Comparison of ENCODE assay signal across 18 cellular contexts in genomic region chr17:75503976-75504346, GRCh38. TPM values are rescaled to one million over a fixed set of nuclear protein-coding genes. Genes with fewer than 3 reads are reported as not detected.
DNase-seq lines count a peak whose midpoint lies in the region; ATAC-seq and TF ChIP-seq lines count a peak whose summit lies in the region.
"Had no signal": no experiment of that assay in that cellular context is flagged by ENCODE, and none has a peak within 500 bp of the region (broad histone marks: within the 10 kb centered on the region; RNA-seq: fewer than 3 reads in every experiment).

No MANE protein-coding gene starts in this region.

- H3K4me2 ChIP-seq in BLaER1: peak overlapping the region; percentile 73
- H3K4me2 ChIP-seq: A549 had no signal

- WGBS in sigmoid colon, 2 donors: 68 to 78% methylated on average over 13 of the region's 13 CpGs

- no peaks in the 10 kb centered on the region for H3K27me3 Mint-ChIP-seq in natural killer cell (ENCODE audit: low read depth in 2 of 2)
- H3K27me3 Mint-ChIP-seq: activated CD4-positive, alpha-beta T cell treated with anti-CD3 and anti-CD28 coated beads, Interleukin-2, amount 10 ng/mL, durations not matched to agents 7 days and 5 days; activated naive CD4-positive, alpha-beta T cell treated with anti-CD3 and anti-CD28 coated beads, Interleukin-2, amount 50 U/mL, for 24 hours; stimulated activated naive CD8-positive, alpha-beta T cell treated with anti-CD3 and anti-CD28 coated beads, Interleukin-15, Interleukin-2, amounts not matched to agents 100 ng/mL and 50 ng/mL, for 24 hours had no signal

- peaks cover 94% of the 10 kb centered on the region for H3K36me3 ChIP-seq in BLaER1
- peaks cover 0 to 64% (median 36%) of the 10 kb centered on the region in 4 donors for H3K36me3 ChIP-seq in sigmoid colon

- peak overlapping the region; percentile 28 for H3K4me3 Mint-ChIP-seq in natural killer cell
- H3K4me3 Mint-ChIP-seq: activated CD4-positive, alpha-beta T cell treated with anti-CD3 and anti-CD28 coated beads, Interleukin-2, amount 10 ng/mL, durations not matched to agents 7 days and 5 days; activated naive CD4-positive, alpha-beta T cell treated with anti-CD3 and anti-CD28 coated beads, Interleukin-2, amount 50 U/mL, for 24 hours; stimulated activated naive CD8-positive, alpha-beta T cell treated with anti-CD3 and anti-CD28 coated beads, Interleukin-15, Interleukin-2, amounts not matched to agents 100 ng/mL and 50 ng/mL, for 24 hours had no signal

- H3K27ac ChIP-seq in BLaER1: peak overlapping the region; percentile 44; the same call in 1 of the 2 replicates
- H3K27ac ChIP-seq in cingulate gyrus (ENCODE audit: low read depth, low read length): peak overlapping the region; percentile 19
- H3K27ac ChIP-seq in sigmoid colon: no peak overlapping the region
- H3K27ac ChIP-seq: A549, neutrophil, SJCRH30, thyroid gland had no signal

- peaks cover 97% of the 10 kb centered on the region for H3K4me1 ChIP-seq in BLaER1
- H3K4me1 ChIP-seq in sigmoid colon: peaks cover 0 to 45% (median 30%) of the 10 kb centered on the region in 4 donors
- H3K4me1 ChIP-seq: SJCRH30 had no signal

- no peak overlapping the region for H3K4me3 ChIP-seq in BLaER1
- H3K4me3 ChIP-seq in sigmoid colon: no peak overlapping the region
- H3K4me3 ChIP-seq: A549, coronary artery, SJCRH30, thyroid gland had no signal

- TF ChIP-seq POLR2A in sigmoid colon (IDR thresholded peaks at IDR 0.05): no peak

- H3K27ac Mint-ChIP-seq in natural killer cell: no peak overlapping the region
- H3K27ac Mint-ChIP-seq: activated CD4-positive, alpha-beta T cell treated with anti-CD3 and anti-CD28 coated beads, Interleukin-2, amount 10 ng/mL, durations not matched to agents 7 days and 5 days; activated naive CD4-positive, alpha-beta T cell treated with anti-CD3 and anti-CD28 coated beads, Interleukin-2, amount 50 U/mL, for 24 hours; stimulated activated naive CD8-positive, alpha-beta T cell treated with anti-CD3 and anti-CD28 coated beads, Interleukin-15, Interleukin-2, amounts not matched to agents 100 ng/mL and 50 ng/mL, for 24 hours had no signal

- ATAC-seq in natural killer cell (peak; percentile 64 to 89 (median 86)), HG02870 (IDR thresholded peaks at IDR 0.05; ENCODE audit: unreplicated experiment) (no peak)
- ATAC-seq: sciatic nerve had no signal

- TF ChIP-seq CTCF in natural killer cell (IDR thresholded peaks at IDR 0.05) (no peak), sigmoid colon (IDR thresholded peaks at IDR 0.05) (no peak)

- no peak for DNase-seq in natural killer cell
- DNase-seq in KBM-7: no peak
- no peak for DNase-seq in sigmoid colon
- DNase-seq: NCI-H1436 treated with DMSO at 0.1 percent for 48 hours, NCI-H2107, T1000 had no signal

- intact Hi-C loops in natural killer cell (cut with micrococcal nuclease): no loop called here
- intact Hi-C loops in sigmoid colon (cut with DNase I): no loop called here

- H3K9me3 ChIP-seq in BLaER1 (no peaks in the 10 kb centered on the region), sigmoid colon (no peaks in the 10 kb centered on the region)
- H3K9me3 ChIP-seq: A549, neutrophil, SJCRH30, thyroid gland had no signal

- no peaks in the 10 kb centered on the region for H3K9me3 Mint-ChIP-seq in natural killer cell
- H3K9me3 Mint-ChIP-seq: activated CD4-positive, alpha-beta T cell treated with anti-CD3 and anti-CD28 coated beads, Interleukin-2, amount 10 ng/mL, durations not matched to agents 7 days and 5 days; activated naive CD4-positive, alpha-beta T cell treated with anti-CD3 and anti-CD28 coated beads, Interleukin-2, amount 50 U/mL, for 24 hours; stimulated activated naive CD8-positive, alpha-beta T cell treated with anti-CD3 and anti-CD28 coated beads, Interleukin-15, Interleukin-2, amounts not matched to agents 100 ng/mL and 50 ng/mL, for 24 hours had no signal

- H3K9ac ChIP-seq in BLaER1: no peak overlapping the region

- H4K20me1 ChIP-seq in BLaER1: peaks cover 30% of the 10 kb centered on the region

- in situ Hi-C loops in KBM-7 (cut with MboI; ENCODE audit: low pct_unique_long_range_greater_than_20kb, low sequenced_read_pairs): no loop called here

- H3K4me1 Mint-ChIP-seq in natural killer cell: peaks cover 0 to 9% of the 10 kb centered on the region in 2 donors
- H3K4me1 Mint-ChIP-seq: activated CD4-positive, alpha-beta T cell treated with anti-CD3 and anti-CD28 coated beads, Interleukin-2, amount 10 ng/mL, durations not matched to agents 7 days and 5 days; activated naive CD4-positive, alpha-beta T cell treated with anti-CD3 and anti-CD28 coated beads, Interleukin-2, amount 50 U/mL, for 24 hours had no signal

- H3K27me3 ChIP-seq in BLaER1 (no peaks in the 10 kb centered on the region), sigmoid colon (no peaks in the 10 kb centered on the region)
- H3K27me3 ChIP-seq: neutrophil, SJCRH30, thyroid gland had no signal

- no peak for TF ChIP-seq EP300 in sigmoid colon (IDR thresholded peaks at IDR 0.05)

- H3K36me3 Mint-ChIP-seq in natural killer cell: no peaks in the 10 kb centered on the region
- H3K36me3 Mint-ChIP-seq: activated naive CD4-positive, alpha-beta T cell treated with anti-CD3 and anti-CD28 coated beads, Interleukin-2, amount 50 U/mL, for 24 hours had no signal

RNA-seq across cellular contexts. Expression of gene CASKIN2, which starts 11.4 kb away (rescaled TPM):
- total RNA-seq in natural killer cell (1 to 10 TPM in 2 of 3 donors, under 1 TPM in 1; 0.49 to 1.8 (median 1.7) TPM), sigmoid colon (10 to 100 TPM in 3 of 4 donors, 1 to 10 TPM in 1; 10.0 to 14.7 (median 10.2) TPM)
- 10 to 100 TPM in 1 of 3 donors, 1 to 10 TPM in 2; 4.8 to 12.9 (median 7.4) TPM for polyA plus RNA-seq in sigmoid colon

RNA-seq across cellular contexts. Expression of gene TSEN54, which starts 12.4 kb away (rescaled TPM):
- total RNA-seq in natural killer cell (100 to 1,000 TPM; 180 to 224 (median 186) TPM), sigmoid colon (10 to 100 TPM; 11.1 to 25.3 (median 21.3) TPM)
- polyA plus RNA-seq in sigmoid colon: 10 to 100 TPM; 32.4 to 43.7 (median 35.6) TPM

RNA-seq across cellular contexts. Expression of gene LLGL2, which starts 21.5 kb away (rescaled TPM):
- total RNA-seq in natural killer cell (100 to 1,000 TPM; 229 to 302 (median 244) TPM), sigmoid colon (1 to 10 TPM; 1.4 to 5.0 (median 3.4) TPM)
- 100 to 1,000 TPM; 197 to 299 (median 294) TPM for polyA plus RNA-seq in sigmoid colon
- total RNA-seq: SJCRH30 had no signal

RNA-seq across cellular contexts. Expression of gene TMEM94, which starts 47.5 kb away (rescaled TPM):
- total RNA-seq in natural killer cell (100 to 1,000 TPM in 2 of 3 donors, 10 to 100 TPM in 1; 84.4 to 142 (median 104) TPM), sigmoid colon (10 to 100 TPM; 15.3 to 74.8 (median 32.4) TPM)
- 10 to 100 TPM in 2 of 3 donors, 1 to 10 TPM in 1; 6.2 to 70.4 (median 22.8) TPM for polyA plus RNA-seq in sigmoid colon

Comparison
In these comparisons a context has a peak if more than half of its experiments do, and no peak if none do; other contexts are left out.
1. H3K27ac ChIP-seq: peak in BLaER1 (single experiment) and cingulate gyrus (single experiment); none in sigmoid colon (0 of 4).
2. RNA of gene TSEN54, which starts 12.4 kb away (total RNA-seq): 180 to 224 TPM in natural killer cell; 11.1 to 25.3 TPM in sigmoid colon; every median in the first group is over 4 times any median in the second.
3. RNA of gene LLGL2, which starts 21.5 kb away (total RNA-seq): 229 to 302 TPM in natural killer cell; 1.4 to 5.0 TPM in sigmoid colon; every median in the first group is over 10 times any median in the second.